ENCODE assay signal across 8 cellular contexts in genomic region chr17:55348749-55349354, GRCh38.
DNase-seq lines count a peak whose midpoint lies in the region; ATAC-seq and TF ChIP-seq lines count a peak whose summit lies in the region.

No MANE protein-coding gene starts in this region.

- intact Hi-C loops in esophagus squamous epithelium (cut with DNase I) (loop anchor here (10.0 kb wide), 1 partner anchor 56 kb away; no protein-coding TSS in a partner anchor), vagina (cut with DNase I) (loop anchor here (10.0 kb wide), 1 partner anchor 354 kb away; no protein-coding TSS in a partner anchor)

- ATAC-seq in HG03565 (IDR thresholded peaks at IDR 0.05; ENCODE audit: unreplicated experiment) = peak; percentile 67

- H3K4me1 Mint-ChIP-seq in nephron progenitor cell = no peaks in the 10 kb centered on the region

- peak; percentile 81 for TF ChIP-seq CTCF in GM12865 (IDR thresholded peaks at IDR 0.05; ENCODE audit: insufficient read depth, low read depth, low read length, missing control alignments)
- TF ChIP-seq CTCF in esophagus squamous epithelium (IDR thresholded peaks at IDR 0.05) = peak; percentile 33 to 87 (median 80)
- TF ChIP-seq CTCF in nephron progenitor cell (IDR thresholded peaks at IDR 0.05) = peak; percentile 94
- peak in 2 of 3 experiments; percentile 73 to 82 for TF ChIP-seq CTCF in vagina (IDR thresholded peaks at IDR 0.05)

- no peaks in the 10 kb centered on the region for H3K27me3 Mint-ChIP-seq in nephron progenitor cell (ENCODE audit: low read depth, poor library complexity)

- H3K4me1 ChIP-seq in esophagus squamous epithelium (peaks cover 0 to 11% (median 0%) of the 10 kb centered on the region in 3 donors), vagina (no peaks in the 10 kb centered on the region)

- H3K9me3 Mint-ChIP-seq in nephron progenitor cell = peaks cover 20% of the 10 kb centered on the region

- no peak overlapping the region for H3K27ac ChIP-seq in esophagus squamous epithelium
- no peak overlapping the region for H3K27ac ChIP-seq in vagina

- DNase-seq in GM12865 (ENCODE audit: low read depth) (peak; percentile 57), NCI-H82 treated with DMSO at 0.1 percent for 48 hours (lab: John Stamatoyannopoulos, UW; ENCODE audit: unreplicated experiment) (peak; percentile 76), activated T-cell treated with anti-CD3 and anti-CD28 coated beads for 24 hours (ENCODE audit: low read depth) (peak; percentile 27), esophagus squamous epithelium (lab: John Stamatoyannopoulos, UW) (no peak), nephron progenitor cell (peak; percentile 53), vagina (ENCODE audit: extremely low spot score in 2 of 2) (no peak), GM19238 (ENCODE audit: insufficient read length, low spot score) (no peak)

- H3K4me3 ChIP-seq in GM12865 (ENCODE audit: low read depth, low read length) (no peak overlapping the region), esophagus squamous epithelium (no peak overlapping the region), vagina (no peak overlapping the region)

- H3K4me3 Mint-ChIP-seq in nephron progenitor cell = no peak overlapping the region

- 11 to 14% methylated on average over 10 of the region's 10 CpGs for WGBS in esophagus squamous epithelium, 2 donors

- H3K36me3 Mint-ChIP-seq in nephron progenitor cell (ENCODE audit: low read depth) = no peaks in the 10 kb centered on the region

- H3K27me3 ChIP-seq in esophagus squamous epithelium (no peaks in the 10 kb centered on the region), vagina (no peaks in the 10 kb centered on the region)

- H3K36me3 ChIP-seq in esophagus squamous epithelium (no peaks in the 10 kb centered on the region), vagina (no peaks in the 10 kb centered on the region)

- TF ChIP-seq POLR2A in esophagus squamous epithelium (IDR thresholded peaks at IDR 0.05) (no peak), vagina (IDR thresholded peaks at IDR 0.05) (no peak)

- H3K9me3 ChIP-seq in esophagus squamous epithelium (no peaks in the 10 kb centered on the region), vagina (no peaks in the 10 kb centered on the region)

- no peak overlapping the region for H3K27ac Mint-ChIP-seq in nephron progenitor cell

Comparison
In these comparisons a context has a peak if more than half of its experiments do, and no peak if none do; other contexts are left out.
1. DNase-seq: peak in GM12865 (single experiment), NCI-H82 treated with DMSO at 0.1 percent for 48 hours (single experiment), activated T-cell treated with anti-CD3 and anti-CD28 coated beads for 24 hours (single experiment) and nephron progenitor cell (single experiment); none in esophagus squamous epithelium (single experiment), vagina (0 of 2) and GM19238 (single experiment).
2. Peak in every context shown above with its lines, with median percentiles within 50 percentile points of each other: CTCF ChIP-seq.